Comparison of ENCODE assay signal across 8 cellular contexts in genomic region chr5:150778517-150779396, GRCh38. TPM values are rescaled to one million over a fixed set of nuclear protein-coding genes. Genes with fewer than 3 reads are reported as not detected.
DNase-seq lines count a peak whose midpoint lies in the region; ATAC-seq, FAIRE-seq and TF ChIP-seq lines count a peak whose summit lies in the region.

A gene with protein sequence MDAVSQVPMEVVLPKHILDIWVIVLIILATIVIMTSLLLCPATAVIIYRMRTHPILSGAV (plus strand): TSS chr5:150778757. CDS start chr5:150795441, 16,684 bp downstream.

- H3K36me3 Mint-ChIP-seq in CD4-positive, alpha-beta T cell (ENCODE audit: low read depth), result peaks cover 4% of the 10 kb centered on the region
- H3K36me3 Mint-ChIP-seq in central memory CD8-positive, alpha-beta T cell (ENCODE audit: insufficient read depth), result peaks cover 5% of the 10 kb centered on the region

- peak; percentile 63 for ATAC-seq in CD4-positive, alpha-beta T cell (ENCODE audit: poor library complexity)
- ATAC-seq in GM21447 (IDR thresholded peaks at IDR 0.05; ENCODE audit: unreplicated experiment), result peak; percentile 27
- peak; percentile 52 to 59 for ATAC-seq in activated CD4-positive, CD25-positive, alpha-beta regulatory T cell treated with anti-CD3 and anti-CD28 coated beads, Interleukin-2, amount 50 U/mL, for 24 hours
- peak; percentile 57 for ATAC-seq in central memory CD8-positive, alpha-beta T cell (replicated peaks; ENCODE audit: extremely low read depth, poor library complexity, severe bottlenecking)
- ATAC-seq in GM18861 (IDR thresholded peaks at IDR 0.05; ENCODE audit: unreplicated experiment), result no peak

- H3K27ac ChIP-seq in CD4-positive, alpha-beta T cell (ENCODE audit: low read depth, low read length), result peak within 1 kb of the TSS; percentile 62
- H3K27ac ChIP-seq in kidney (ENCODE audit: low read depth in 2 of 2, low read length in 2 of 2), result peak within 1 kb of the TSS; percentile 80 to 90

- H3K9ac ChIP-seq in kidney (ENCODE audit: low read length in 2 of 2), result peak within 1 kb of the TSS; percentile 87 to 94

- peak; percentile 53 to 74 (median 60) for DNase-seq in CD4-positive, alpha-beta T cell
- DNase-seq in NCI-H1105 treated with DMSO at 0.1 percent for 48 hours (lab: John Stamatoyannopoulos, UW) (peak; percentile 47), kidney (peak; percentile 95)
- DNase-seq in central memory CD8-positive, alpha-beta T cell (ENCODE audit: low spot score in 2 of 2), result no peak
- DNase-seq in stimulated activated CD4-positive, alpha-beta T cell treated with anti-CD3 and anti-CD28 coated beads, Interleukin-15, amount 100 ng/mL, for 24 hours, result peak; percentile 82

- peak within 1 kb of the TSS; percentile 99 for H3K4me3 Mint-ChIP-seq in CD4-positive, alpha-beta T cell
- H3K4me3 Mint-ChIP-seq in central memory CD8-positive, alpha-beta T cell, result peak within 1 kb of the TSS; percentile 85

- H3K4me3 ChIP-seq in kidney (ENCODE audit: low read length in 2 of 2), result peak within 1 kb of the TSS; percentile 83 to 86

- peak within 1 kb of the TSS; percentile 90 for H3K27ac Mint-ChIP-seq in CD4-positive, alpha-beta T cell
- peak within 1 kb of the TSS; percentile 82 for H3K27ac Mint-ChIP-seq in central memory CD8-positive, alpha-beta T cell (ENCODE audit: low read depth)

- POLR2A ChIA-PET in CD4-positive, alpha-beta T cell (lab: Charles Lee), result interaction anchor here (0.9 to 6.0 kb wide), 10 partner anchors 11 to 330 kb away, joined by 3 to 49 read pairs (median 4); partner anchors contain the start of genes DCTN4, IRGM, RBM22 and RPS14

- peaks cover 58% of the 10 kb centered on the region for H3K4me1 Mint-ChIP-seq in CD4-positive, alpha-beta T cell (ENCODE audit: low read depth)
- peaks cover 39% of the 10 kb centered on the region for H3K4me1 Mint-ChIP-seq in central memory CD8-positive, alpha-beta T cell

- TF ChIP-seq CTCF in CD4-positive, alpha-beta T cell (IDR thresholded peaks at IDR 0.05), result peak; percentile 41
- TF ChIP-seq CTCF in kidney (IDR thresholded peaks at IDR 0.05; ENCODE audit: borderline replicate concordance, extremely low read depth, insufficient read depth), result peak; percentile 50

- peaks cover 29 to 31% of the 10 kb centered on the region in 2 donors for H3K4me1 ChIP-seq in kidney (ENCODE audit: control insufficient read depth in 1 of 2, insufficient read depth in 1 of 2, low read depth in 1 of 2, low read length in 2 of 2)

- FAIRE-seq in kidney (lab: Jason Lieb, UNC), result no peak

- intact Hi-C loops in CD4-positive, alpha-beta T cell (cut with DNase I, micrococcal nuclease), result loop anchor here in 1 of 2 experiments (2.0 to 5.0 kb wide), 3 partner anchors 76 to 321 kb away; partner anchors contain the start of gene RBM22
- intact Hi-C loops in kidney (cut with DNase I), result no loop called here

- H3K27me3 ChIP-seq in CD4-positive, alpha-beta T cell (ENCODE audit: control insufficient read depth, insufficient read depth, low read length), result no peaks in the 10 kb centered on the region

- CTCF ChIA-PET in CD4-positive, alpha-beta T cell (lab: Charles Lee), result interaction anchor here (0.7 to 3.1 kb wide), 18 partner anchors 11 to 329 kb away, joined by 3 to 26 read pairs (median 4); partner anchors contain the start of genes DCTN4, IRGM and RBM22

- H3K36me3 ChIP-seq in kidney (ENCODE audit: control insufficient read depth in 1 of 2, insufficient read depth in 2 of 2, low read length in 2 of 2), result no peaks in the 10 kb centered on the region

- H3K27me3 Mint-ChIP-seq in CD4-positive, alpha-beta T cell, result no peaks in the 10 kb centered on the region
- H3K27me3 Mint-ChIP-seq in central memory CD8-positive, alpha-beta T cell, result peaks cover 17% of the 10 kb centered on the region

- no peaks in the 10 kb centered on the region for H3K9me3 Mint-ChIP-seq in CD4-positive, alpha-beta T cell
- no peaks in the 10 kb centered on the region for H3K9me3 Mint-ChIP-seq in central memory CD8-positive, alpha-beta T cell

- H3K9me3 ChIP-seq in CD4-positive, alpha-beta T cell (ENCODE audit: control insufficient read depth, low read length), result no peaks in the 10 kb centered on the region
- H3K9me3 ChIP-seq in kidney (ENCODE audit: control insufficient read depth in 1 of 2, low read length in 2 of 2), result no peaks in the 10 kb centered on the region

RNA-seq across cellular contexts. Expression of the gene that starts here (rescaled TPM):
- 1 to 10 TPM; 2.9 TPM for total RNA-seq in CD4-positive, alpha-beta T cell
- 23.9 TPM for total RNA-seq in kidney
- polyA plus RNA-seq in kidney (ENCODE audit: insufficient read depth, low read depth, low replicate concordance), result 23.0 TPM

Comparison
In these comparisons a context has a peak if more than half of its experiments do, and no peak if none do; other contexts are left out.
1. DNase-seq: peak in CD4-positive, alpha-beta T cell (10 of 10), NCI-H1105 treated with DMSO at 0.1 percent for 48 hours (single experiment), kidney (single experiment) and stimulated activated CD4-positive, alpha-beta T cell treated with anti-CD3 and anti-CD28 coated beads, Interleukin-15, amount 100 ng/mL, for 24 hours (single experiment); none in central memory CD8-positive, alpha-beta T cell (0 of 2).